26 cellular contexts compared by ENCODE assay signal in the genomic region with DNA sequence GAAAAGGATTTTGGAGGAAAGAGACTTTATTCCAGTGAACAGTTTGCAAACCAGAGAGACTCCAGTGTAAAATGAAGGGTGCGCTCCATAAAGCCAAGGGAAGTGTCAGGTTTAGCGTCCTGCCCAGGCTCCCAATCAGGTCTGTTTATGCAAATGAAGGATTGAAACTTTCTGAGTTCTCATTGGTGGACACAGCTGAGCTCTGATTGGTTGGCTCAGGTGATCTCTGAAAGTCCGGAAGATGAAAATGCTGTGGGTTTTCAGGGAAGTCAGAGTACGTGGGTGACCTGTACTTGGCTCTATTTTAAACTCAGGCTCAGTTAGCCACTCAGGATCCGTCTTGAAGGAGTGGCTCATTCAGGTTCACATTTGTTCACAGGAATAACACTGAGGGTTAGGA. TPM values are rescaled to one million over a fixed set of nuclear protein-coding genes. Genes with fewer than 3 reads are reported as not detected.
"Had no signal": no experiment of that assay in that cellular context is flagged by ENCODE, and none has a peak within 500 bp of the region (broad histone marks: within the 10 kb centered on the region; RNA-seq: fewer than 3 reads in every experiment).

No MANE protein-coding gene starts in this region.

- H3K4me3 Mint-ChIP-seq: activated CD8-positive, alpha-beta T cell treated with anti-CD3 and anti-CD28 coated beads, Interleukin-2, amount 10 ng/mL, durations not matched to agents 7 days and 5 days; activated naive CD4-positive, alpha-beta T cell treated with anti-CD3 and anti-CD28 coated beads for 36 hours; activated naive CD8-positive, alpha-beta T cell; activated T-cell treated with anti-CD3 and anti-CD28 coated beads, Interleukin-2, amount 50 U/mL, for 4 hours; T-helper 1 cell treated with Interleukin-12 subunit alpha and Interleukin-12 subunit beta and Interleukin-4 antibody, amounts not matched to agents 30 μg/mL and 1 μg/mL, for 36 hours; WTC11 had no signal

- H3K27me3 ChIP-seq: brain microvascular endothelial cell, cardiac muscle cell, SJSA1 had no signal

- H3K9me3 ChIP-seq: SJSA1 had no signal

- H3K4me3 ChIP-seq: cardiac muscle cell, SJSA1 had no signal

- H3K36me3 ChIP-seq: brain microvascular endothelial cell, cardiac muscle cell, SJSA1 had no signal

- H3K4me1 Mint-ChIP-seq: WTC11 had no signal

- DNase-seq: activated CD4-positive, alpha-beta T cell treated with anti-CD3 and anti-CD28 coated beads for 48 hours; activated CD4-positive, alpha-beta T cell treated with anti-CD3 and anti-CD28 coated beads, Interleukin-2, amount 50 U/mL, for 4 hours; activated CD4-positive, CD25-positive, alpha-beta regulatory T cell treated with anti-CD3 and anti-CD28 coated beads, Interleukin-2, amount 50 U/mL, for 72 hours; activated CD8-positive, alpha-beta T cell treated with anti-CD3 and anti-CD28 coated beads, Interleukin-2, amount 10 ng/mL, durations not matched to agents 7 days and 5 days; activated gamma-delta T cell; activated naive CD4-positive, alpha-beta T cell treated with anti-CD3 and anti-CD28 coated beads for 36 hours; activated T-cell treated with anti-CD3 and anti-CD28 coated beads, Interleukin-2, amount 50 U/mL, for 4 hours; amygdala; brain microvascular endothelial cell; NCI-H1092; NCI-H1417; NCI-H1930; NCI-H2171; NCI-H2227 treated with DMSO at 0.1 percent for 48 hours; NCI-H446 treated with DMSO at 0.1 percent for 48 hours; NCI-H524 treated with DMSO at 0.1 percent for 48 hours; NCI-H82; SHP77; SW 1271 had no signal

- H3K9me3 Mint-ChIP-seq: activated naive CD4-positive, alpha-beta T cell treated with anti-CD3 and anti-CD28 coated beads for 36 hours; activated T-cell treated with anti-CD3 and anti-CD28 coated beads, Interleukin-2, amount 50 U/mL, for 4 hours; T-helper 1 cell treated with Interleukin-12 subunit alpha and Interleukin-12 subunit beta and Interleukin-4 antibody, amounts not matched to agents 30 μg/mL and 1 μg/mL, for 36 hours had no signal

- ATAC-seq: activated CD8-positive, alpha-beta T cell treated with anti-CD3 and anti-CD28 coated beads, Interleukin-2, amount 10 ng/mL, durations not matched to agents 7 days and 5 days; activated T-cell treated with anti-CD3 and anti-CD28 coated beads, Interleukin-2, amount 50 U/mL, for 4 hours; SK-N-SH treated with all-trans-retinoic acid at 6 μM for 48 hours; WTC11 had no signal

- H3K36me3 Mint-ChIP-seq: activated naive CD8-positive, alpha-beta T cell; WTC11 had no signal

- H3K27ac Mint-ChIP-seq: activated CD8-positive, alpha-beta T cell treated with anti-CD3 and anti-CD28 coated beads, Interleukin-2, amount 10 ng/mL, durations not matched to agents 7 days and 5 days; activated naive CD4-positive, alpha-beta T cell treated with anti-CD3 and anti-CD28 coated beads for 36 hours; activated naive CD8-positive, alpha-beta T cell; T-helper 1 cell treated with Interleukin-12 subunit alpha and Interleukin-12 subunit beta and Interleukin-4 antibody, amounts not matched to agents 30 μg/mL and 1 μg/mL, for 36 hours; WTC11 had no signal

- H3K27ac ChIP-seq: brain microvascular endothelial cell, cardiac muscle cell, SJSA1 had no signal

RNA-seq across cellular contexts. Expression of a gene that starts 28.7 kb away (rescaled TPM):
- total RNA-seq: cardiac muscle cell, SJSA1 had no signal
- polyA plus RNA-seq: cardiac muscle cell had no signal

RNA-seq across cellular contexts. Expression of a gene that starts 54.1 kb away (rescaled TPM):
- total RNA-seq: activated CD8-positive, alpha-beta T cell treated with anti-CD3 and anti-CD28 coated beads, Interleukin-2, amount 10 ng/mL, durations not matched to agents 7 days and 5 days; activated naive CD4-positive, alpha-beta T cell treated with anti-CD3 and anti-CD28 coated beads for 36 hours; cardiac muscle cell; MCF 10A; SJSA1; WTC11 had no signal
- polyA plus RNA-seq: cardiac muscle cell had no signal

RNA-seq across cellular contexts. Expression of a gene that starts 54.7 kb away (rescaled TPM):
- total RNA-seq: activated CD8-positive, alpha-beta T cell treated with anti-CD3 and anti-CD28 coated beads, Interleukin-2, amount 10 ng/mL, durations not matched to agents 7 days and 5 days; activated naive CD4-positive, alpha-beta T cell treated with anti-CD3 and anti-CD28 coated beads for 36 hours; activated T-cell treated with anti-CD3 and anti-CD28 coated beads, Interleukin-2, amount 50 U/mL, for 4 hours; cardiac muscle cell; MCF 10A; SJSA1; WTC11 had no signal
- polyA plus RNA-seq: cardiac muscle cell had no signal
